Comparison of ENCODE assay signal across 9 cellular contexts in genomic region chr2:131035112-131035825, GRCh38. TPM values are rescaled to one million over a fixed set of nuclear protein-coding genes. Genes with fewer than 3 reads are reported as not detected.
DNase-seq lines count a peak whose midpoint lies in the region; ATAC-seq and TF ChIP-seq lines count a peak whose summit lies in the region.
"Had no signal": no experiment of that assay in that cellular context is flagged by ENCODE, and none has a peak within 500 bp of the region (broad histone marks: within the 10 kb centered on the region; RNA-seq: fewer than 3 reads in every experiment).

No MANE protein-coding gene starts in this region.

- TF ChIP-seq EP300 in tibial nerve (IDR thresholded peaks at IDR 0.05): no peak

- peak overlapping the region; percentile 78 for H3K27ac ChIP-seq in caudate nucleus (ENCODE audit: low read depth, low read length)
- no peak overlapping the region for H3K27ac ChIP-seq in muscle layer of duodenum (ENCODE audit: low read length)
- H3K27ac ChIP-seq in tibial nerve: no peak overlapping the region
- H3K27ac ChIP-seq: HL-60 had no signal

- no peaks in the 10 kb centered on the region for H3K36me3 Mint-ChIP-seq in activated naive CD4-positive, alpha-beta T cell treated with anti-CD3 and anti-CD28 coated beads, Interleukin-2, amount 10 ng/mL, durations not matched to agents 7 days and 5 days

- H3K4me3 ChIP-seq in muscle layer of duodenum (ENCODE audit: low read depth in 1 of 2, low read length in 2 of 2) (peak overlapping the region; percentile 11 to 63), tibial nerve (peak overlapping the region in 3 of 4 donors; percentile 12 to 58 (median 35))

- peaks cover 11% of the 10 kb centered on the region for H3K4me1 Mint-ChIP-seq in activated naive CD4-positive, alpha-beta T cell treated with anti-CD3 and anti-CD28 coated beads, Interleukin-2, amount 10 ng/mL, durations not matched to agents 7 days and 5 days

- ATAC-seq in GM18505 (IDR thresholded peaks at IDR 0.05; ENCODE audit: unreplicated experiment): no peak

- H3K9me3 ChIP-seq in muscle layer of duodenum (ENCODE audit: control insufficient read depth in 1 of 2, low read length in 2 of 2) (no peaks in the 10 kb centered on the region), tibial nerve (no peaks in the 10 kb centered on the region)

- TF ChIP-seq POLR2A in tibial nerve (IDR thresholded peaks at IDR 0.05): no peak
- TF ChIP-seq POLR2A in GM18505 (IDR thresholded peaks at IDR 0.05; ENCODE audit: borderline replicate concordance, extremely low read depth, insufficient read depth, insufficient read length): no peak

- H3K9me3 Mint-ChIP-seq in activated naive CD4-positive, alpha-beta T cell treated with anti-CD3 and anti-CD28 coated beads, Interleukin-2, amount 10 ng/mL, durations not matched to agents 7 days and 5 days: no peaks in the 10 kb centered on the region

- H3K27me3 Mint-ChIP-seq in activated naive CD4-positive, alpha-beta T cell treated with anti-CD3 and anti-CD28 coated beads, Interleukin-2, amount 10 ng/mL, durations not matched to agents 7 days and 5 days: peaks cover 95% of the 10 kb centered on the region

- WGBS in tibial nerve, 2 donors: 9 to 12% methylated on average over 35 to 46 of the region's 65 CpGs

- no peaks in the 10 kb centered on the region for H3K36me3 ChIP-seq in muscle layer of duodenum (ENCODE audit: control insufficient read depth in 1 of 2, insufficient read depth in 2 of 2, low read length in 2 of 2)
- H3K36me3 ChIP-seq in tibial nerve: no peaks in the 10 kb centered on the region

- TF ChIP-seq CTCF in tibial nerve (IDR thresholded peaks at IDR 0.05): no peak

- no peak for DNase-seq in activated naive CD4-positive, alpha-beta T cell treated with anti-CD3 and anti-CD28 coated beads, Interleukin-2, amount 10 ng/mL, durations not matched to agents 7 days and 5 days
- DNase-seq in activated naive CD4-positive, alpha-beta T cell treated with Interleukin-2 at 50 U/mL for 16 hours: no peak
- DNase-seq in caudate nucleus (lab: John Stamatoyannopoulos, UW) (peak in 1 of 61 donors; percentile 46), tibial nerve (ENCODE audit: low spot score in 2 of 2) (no peak), Ammon's horn (ENCODE audit: low spot score) (no peak), HuH-7 (ENCODE audit: low spot score) (no peak)

- H3K27me3 ChIP-seq in muscle layer of duodenum (ENCODE audit: low read depth, low read length) (peaks cover 12% of the 10 kb centered on the region), tibial nerve (peaks cover 0 to 4% of the 10 kb centered on the region in 2 donors)

- H3K27ac Mint-ChIP-seq in activated naive CD4-positive, alpha-beta T cell treated with anti-CD3 and anti-CD28 coated beads, Interleukin-2, amount 10 ng/mL, durations not matched to agents 7 days and 5 days: no peak overlapping the region

- H3K4me1 ChIP-seq in muscle layer of duodenum (ENCODE audit: control insufficient read depth in 1 of 2, insufficient read depth in 2 of 2, low read length in 2 of 2) (peaks cover 0 to 28% of the 10 kb centered on the region in 2 donors), tibial nerve (peaks cover 0 to 24% (median 5%) of the 10 kb centered on the region in 4 donors)

- CTCF ChIA-PET in activated naive CD4-positive, alpha-beta T cell treated with anti-CD3 and anti-CD28 coated beads, Interleukin-2, amount 10 ng/mL, durations not matched to agents 7 days and 5 days (lab: Charles Lee): no interaction called here

- H3K4me3 Mint-ChIP-seq in activated naive CD4-positive, alpha-beta T cell treated with anti-CD3 and anti-CD28 coated beads, Interleukin-2, amount 10 ng/mL, durations not matched to agents 7 days and 5 days: peak overlapping the region; percentile 21

RNA-seq across cellular contexts. Expression of gene FAM168B, which starts 58.0 kb away (rescaled TPM):
- total RNA-seq in tibial nerve: 100 to 1,000 TPM in 3 of 4 donors, 10 to 100 TPM in 1; 96.0 to 115 (median 107) TPM
